In genomic region chr17:5580367-5580766, GRCh38 we compare ENCODE assay signal across 16 cellular contexts. TPM values are rescaled to one million over a fixed set of nuclear protein-coding genes. Genes with fewer than 3 reads are reported as not detected.
DNase-seq lines count a peak whose midpoint lies in the region; ATAC-seq and TF ChIP-seq lines count a peak whose summit lies in the region.
"Had no signal": no experiment of that assay in that cellular context is flagged by ENCODE, and none has a peak within 500 bp of the region (broad histone marks: within the 10 kb centered on the region; RNA-seq: fewer than 3 reads in every experiment).

No MANE protein-coding gene starts in this region.

- no peaks in the 10 kb centered on the region for H3K79me2 ChIP-seq in mesendoderm (ENCODE audit: control insufficient read depth, insufficient read depth, low read length)

- no peak overlapping the region for H4K5ac ChIP-seq in mesendoderm (ENCODE audit: low read length)

- no peaks in the 10 kb centered on the region for H3K27me3 Mint-ChIP-seq in IgD-negative memory B cell
- H3K27me3 Mint-ChIP-seq in activated naive CD8-positive, alpha-beta T cell treated with anti-CD3 and anti-CD28 coated beads, Interleukin-2, amount 50 U/mL, for 24 hours = no peaks in the 10 kb centered on the region

- no peak overlapping the region for H3K4me2 ChIP-seq in mesendoderm (ENCODE audit: low read length)

- no peak overlapping the region for H3K9ac ChIP-seq in mesendoderm (ENCODE audit: low read length)

- no peak for TF ChIP-seq CTCF in upper lobe of left lung (IDR thresholded peaks at IDR 0.05)

- no peak overlapping the region for H2BK120ac ChIP-seq in mesendoderm (ENCODE audit: low read depth, low read length)

- H3K56ac ChIP-seq in mesendoderm (ENCODE audit: low read length) = no peak overlapping the region

- H3K36me3 ChIP-seq in upper lobe of left lung (peaks cover 0 to 26% (median 5%) of the 10 kb centered on the region in 4 donors), mesendoderm (ENCODE audit: control insufficient read depth, insufficient read depth, low read length) (no peaks in the 10 kb centered on the region)

- H3K4me1 Mint-ChIP-seq in IgD-negative memory B cell = peaks cover 47 to 50% (median 48%) of the 10 kb centered on the region in 3 donors
- peaks cover 76% of the 10 kb centered on the region for H3K4me1 Mint-ChIP-seq in activated naive CD8-positive, alpha-beta T cell treated with anti-CD3 and anti-CD28 coated beads, Interleukin-2, amount 50 U/mL, for 24 hours

- H3K4me3 ChIP-seq in upper lobe of left lung (no peak overlapping the region), mesendoderm (ENCODE audit: low read length) (no peak overlapping the region)
- H3K4me3 ChIP-seq: body of pancreas, SK-N-MC had no signal

- no peaks in the 10 kb centered on the region for H3K79me1 ChIP-seq in mesendoderm (ENCODE audit: low read length)

- H2AK5ac ChIP-seq in mesendoderm (ENCODE audit: low read length) = no peak overlapping the region

- no peak for TF ChIP-seq POLR2A in upper lobe of left lung (IDR thresholded peaks at IDR 0.05)

- H3K36me3 Mint-ChIP-seq in IgD-negative memory B cell = peaks cover 14% of the 10 kb centered on the region
- peaks cover 42% of the 10 kb centered on the region for H3K36me3 Mint-ChIP-seq in activated naive CD8-positive, alpha-beta T cell treated with anti-CD3 and anti-CD28 coated beads, Interleukin-2, amount 50 U/mL, for 24 hours (ENCODE audit: low read depth)
- H3K36me3 Mint-ChIP-seq: WTC11 had no signal

- no peak for ATAC-seq in activated naive CD8-positive, alpha-beta T cell treated with anti-CD3 and anti-CD28 coated beads, Interleukin-2, amount 50 U/mL, for 24 hours
- ATAC-seq in upper lobe of left lung (ENCODE audit: low FRiP score in 2 of 2) (no peak), HG03457 (IDR thresholded peaks at IDR 0.05; ENCODE audit: unreplicated experiment) (no peak)
- ATAC-seq: body of pancreas, left cardiac atrium, WTC11 had no signal

- no peaks in the 10 kb centered on the region for H3K27me3 ChIP-seq in upper lobe of left lung
- no peaks in the 10 kb centered on the region for H3K27me3 ChIP-seq in mesendoderm (ENCODE audit: insufficient read depth, low read length, poor library complexity)
- H3K27me3 ChIP-seq: body of pancreas had no signal

- H3K4me3 Mint-ChIP-seq in IgD-negative memory B cell = peak overlapping the region in 3 of 4 donors; percentile 49 to 82 (median 80)
- no peak overlapping the region for H3K4me3 Mint-ChIP-seq in activated naive CD8-positive, alpha-beta T cell treated with anti-CD3 and anti-CD28 coated beads, Interleukin-2, amount 50 U/mL, for 24 hours
- H3K4me3 Mint-ChIP-seq: nephron progenitor cell, WTC11 had no signal

- TF ChIP-seq EP300 in upper lobe of left lung (IDR thresholded peaks at IDR 0.05) = no peak

- no peak overlapping the region for H3K4ac ChIP-seq in mesendoderm (ENCODE audit: low read depth, low read length)

- H3K9me3 ChIP-seq in upper lobe of left lung = no peaks in the 10 kb centered on the region
- H3K9me3 ChIP-seq: body of pancreas had no signal

- H3K23ac ChIP-seq in mesendoderm (ENCODE audit: low read length) = no peak overlapping the region

- peaks cover 25 to 42% (median 35%) of the 10 kb centered on the region in 4 donors for H3K4me1 ChIP-seq in upper lobe of left lung
- no peaks in the 10 kb centered on the region for H3K4me1 ChIP-seq in mesendoderm (ENCODE audit: control insufficient read depth, low read depth, low read length)
- H3K4me1 ChIP-seq: body of pancreas had no signal

- peak overlapping the region in 2 of 3 donors; percentile 0 to 74 for H3K27ac Mint-ChIP-seq in IgD-negative memory B cell
- H3K27ac Mint-ChIP-seq in activated naive CD8-positive, alpha-beta T cell treated with anti-CD3 and anti-CD28 coated beads, Interleukin-2, amount 50 U/mL, for 24 hours = peak overlapping the region; percentile 8
- H3K27ac Mint-ChIP-seq: nephron progenitor cell, WTC11 had no signal

- no peak overlapping the region for H4K8ac ChIP-seq in mesendoderm (ENCODE audit: low read depth, low read length)

- no peak overlapping the region for H2BK15ac ChIP-seq in mesendoderm (replicated peaks; ENCODE audit: low read depth)

- no peak overlapping the region for H2BK5ac ChIP-seq in mesendoderm (ENCODE audit: low read length)

- DNase-seq in CD1c-positive myeloid dendritic cell (ENCODE audit: extremely low spot score) (peak; percentile 88), midbrain (lab: John Stamatoyannopoulos, UW) (peak; percentile 1), upper lobe of left lung (no peak), mesendoderm (no peak)
- DNase-seq in activated naive CD8-positive, alpha-beta T cell treated with anti-CD3 and anti-CD28 coated beads, Interleukin-2, amount 50 U/mL, for 24 hours = no peak
- DNase-seq: body of pancreas; effector memory CD4-positive, alpha-beta T cell; glutamatergic neuron; left cardiac atrium; NCI-H187; NCI-H526; nephron progenitor cell had no signal

- H3K9me3 Mint-ChIP-seq in IgD-negative memory B cell = no peaks in the 10 kb centered on the region
- peaks cover 7% of the 10 kb centered on the region for H3K9me3 Mint-ChIP-seq in activated naive CD8-positive, alpha-beta T cell treated with anti-CD3 and anti-CD28 coated beads, Interleukin-2, amount 50 U/mL, for 24 hours

- no peak overlapping the region for H3K18ac ChIP-seq in mesendoderm (ENCODE audit: low read length)

- no peak overlapping the region for H3K27ac ChIP-seq in upper lobe of left lung
- no peak overlapping the region for H3K27ac ChIP-seq in mesendoderm (ENCODE audit: low read depth, low read length)
- H3K27ac ChIP-seq: body of pancreas, SK-N-MC had no signal

RNA-seq across cellular contexts. Expression of gene NLRP1, which starts 3.9 kb away (rescaled TPM):
- polyA plus RNA-seq in IgD-negative memory B cell = 24.3 TPM
- 100 to 1,000 TPM in 1 of 6 donors, 10 to 100 TPM in 5; 24.3 to 137 (median 41.5) TPM for total RNA-seq in upper lobe of left lung
- polyA plus RNA-seq in mesendoderm (2013, experiment 1 of 2) = 1.7 TPM
- polyA plus RNA-seq in mesendoderm (2013, experiment 2 of 2) = 1.4 TPM

Comparison
In these comparisons a context has a peak if more than half of its experiments do, and no peak if none do; other contexts are left out.
1. DNase-seq: peak in CD1c-positive myeloid dendritic cell (single experiment) and midbrain (single experiment); none in activated naive CD8-positive, alpha-beta T cell treated with anti-CD3 and anti-CD28 coated beads, Interleukin-2, amount 50 U/mL, for 24 hours (single experiment), upper lobe of left lung (0 of 2) and mesendoderm (single experiment).